Comparison of ENCODE assay signal across 19 cellular contexts in the genomic region with DNA sequence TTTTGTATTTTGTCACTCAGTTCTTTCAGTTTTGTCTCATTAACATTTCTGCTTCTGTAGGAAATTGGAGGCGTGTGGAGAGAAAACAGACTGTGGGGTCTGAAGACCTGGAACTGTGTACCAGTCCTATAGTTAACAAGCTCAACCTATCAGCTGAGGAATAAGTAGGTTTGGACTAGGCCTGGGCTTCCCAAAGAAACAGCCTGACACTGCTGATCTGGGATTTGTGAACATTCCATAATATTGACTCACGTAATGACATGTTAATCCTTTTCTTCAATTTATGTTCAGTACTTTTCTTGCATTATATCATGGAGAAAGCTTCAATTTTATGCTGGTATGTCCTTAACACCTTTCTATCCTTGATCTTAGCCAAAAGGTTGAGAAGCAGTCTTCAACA.
"Had no signal": no experiment of that assay in that cellular context is flagged by ENCODE, and none has a peak within 500 bp of the region (broad histone marks: within the 10 kb centered on the region; RNA-seq: fewer than 3 reads in every experiment).

No MANE protein-coding gene starts in this region.

- H3K4me3 ChIP-seq: colonic mucosa, heart left ventricle, mucosa of descending colon, psoas muscle, right lobe of liver, spleen, stomach, thoracic aorta, transverse colon had no signal

- DNase-seq: colonic mucosa; dermis blood vessel endothelial cell; heart left ventricle; hippocampal formation; kidney glomerular epithelial cell; mucosa of descending colon; naive thymus-derived CD8-positive, alpha-beta T cell; psoas muscle; retina; right lobe of liver; spleen; stimulated activated CD4-positive, alpha-beta T cell treated with anti-CD3 and anti-CD28 coated beads, Interleukin-15, amount 100 ng/mL, for 24 hours; stimulated activated CD4-positive, alpha-beta T cell treated with anti-CD3 and anti-CD28 coated beads, Interleukin-1b, Interleukin-23, amount 100 ng/mL, for 48 hours; stimulated activated naive CD4-positive, alpha-beta T cell; stomach; substantia nigra; transverse colon had no signal

- H3K36me3 ChIP-seq: colonic mucosa, heart left ventricle, neutrophil, right lobe of liver, spleen, stomach, thoracic aorta, transverse colon had no signal

- H3K4me1 ChIP-seq: colonic mucosa, heart left ventricle, psoas muscle, spleen, stomach, transverse colon had no signal

- ATAC-seq: heart left ventricle; mucosa of descending colon; naive thymus-derived CD8-positive, alpha-beta T cell; psoas muscle; right lobe of liver had no signal

- H3K9me3 ChIP-seq: colonic mucosa, heart left ventricle, mucosa of descending colon, neutrophil, psoas muscle, right lobe of liver, spleen, stomach, thoracic aorta, transverse colon had no signal

- H3K27me3 ChIP-seq: colonic mucosa, neutrophil, right lobe of liver, stomach, transverse colon had no signal

- H3K27ac ChIP-seq: colonic mucosa, heart left ventricle, neutrophil, psoas muscle, right lobe of liver, spleen, stomach, thoracic aorta, transverse colon had no signal
